In the genomic region with DNA sequence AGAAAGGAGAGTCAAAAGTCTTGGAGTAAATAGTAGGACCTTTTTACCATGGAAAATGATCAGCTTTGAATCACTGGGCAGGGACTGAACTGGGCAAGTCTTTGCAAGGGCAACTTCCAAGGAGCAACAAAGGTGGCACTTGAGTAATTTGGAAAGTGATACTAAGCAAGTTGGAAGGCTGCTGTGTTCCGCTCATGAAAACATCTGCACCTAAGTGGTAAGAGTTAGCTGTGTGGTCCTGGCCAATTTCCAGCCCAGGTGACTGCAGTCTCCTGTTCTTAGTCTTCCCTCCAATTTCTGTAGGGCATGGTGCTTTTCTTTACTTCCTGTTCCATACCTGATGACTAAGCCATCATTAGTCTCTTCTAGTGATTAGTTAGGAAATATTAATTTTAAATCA, we compare ENCODE assay signal across 24 cellular contexts. TPM values are rescaled to one million over a fixed set of nuclear protein-coding genes. Genes with fewer than 3 reads are reported as not detected.
A peak's percentile ranks its signal among the peaks of the same experiment; 100 is the strongest.
DNase-seq lines count a peak whose midpoint lies in the region; ATAC-seq, FAIRE-seq and TF ChIP-seq lines count a peak whose summit lies in the region.
"Had no signal": no experiment of that assay in that cellular context is flagged by ENCODE, and none has a peak within 500 bp of the region (broad histone marks: within the 10 kb centered on the region; RNA-seq: fewer than 3 reads in every experiment).

No MANE protein-coding gene starts in this region.

- DNase-seq in activated CD8-positive, alpha-beta memory T cell treated with anti-CD3 and anti-CD28 coated beads, Interleukin-2, amount 10 ng/mL, durations not matched to agents 7 days and 5 days: no peak
- no peak for DNase-seq in activated CD8-positive, alpha-beta memory T cell treated with anti-CD3 and anti-CD28 coated beads for 24 hours
- DNase-seq in GM12878 (ENCODE audit: low read depth, low spot score) (peak; percentile 40), foreskin fibroblast (no peak)
- DNase-seq: activated CD4-positive, alpha-beta T cell treated with anti-CD3 and anti-CD28 coated beads, Interleukin-2, amount 10 ng/mL, durations not matched to agents 24 days and 14 days; activated naive CD8-positive, alpha-beta T cell treated with anti-CD3 and anti-CD28 coated beads for 36 hours; CD4-positive, alpha-beta T cell; colonic mucosa; endodermal cell; H7; hippocampal formation; lower lobe of right lung; NCI-H1436 treated with DMSO at 0.1 percent for 48 hours; NCI-H226; nucleus accumbens; retina; stimulated activated CD4-positive, alpha-beta T cell treated with anti-CD3 and anti-CD28 coated beads, Interleukin-12 subunit alpha, Interleukin-12 subunit beta, amount 100 ng/mL, for 4 hours had no signal

- no peaks in the 10 kb centered on the region for H3K79me2 ChIP-seq in GM12878 (ENCODE audit: control insufficient read depth, insufficient read depth, low read length)

- H3K4me3 Mint-ChIP-seq in activated CD8-positive, alpha-beta memory T cell treated with anti-CD3 and anti-CD28 coated beads, Interleukin-2, amount 10 ng/mL, durations not matched to agents 7 days and 5 days: no peak overlapping the region
- H3K4me3 Mint-ChIP-seq: activated CD4-positive, alpha-beta T cell treated with anti-CD3 and anti-CD28 coated beads, Interleukin-2, amount 10 ng/mL, durations not matched to agents 24 days and 14 days; activated naive CD8-positive, alpha-beta T cell treated with anti-CD3 and anti-CD28 coated beads for 36 hours; brain; CD4-positive, alpha-beta T cell; endodermal cell had no signal

- 0% methylated on average over 1 of the region's 1 CpG for WGBS in GM12878 (ENCODE audit: insufficient coverage, insufficient replicate concordance, low lambda C conversion rate, missing lambda C conversion rate)
- no CpG with 5 or more reads among the region's 1 CpG for WGBS in gastroesophageal sphincter (ENCODE audit: low coverage in 1 of 2), 2 donors

- peaks cover 6% of the 10 kb centered on the region for H3K27me3 Mint-ChIP-seq in activated CD8-positive, alpha-beta memory T cell treated with anti-CD3 and anti-CD28 coated beads, Interleukin-2, amount 10 ng/mL, durations not matched to agents 7 days and 5 days
- H3K27me3 Mint-ChIP-seq: activated naive CD8-positive, alpha-beta T cell treated with anti-CD3 and anti-CD28 coated beads for 36 hours had no signal

- H2AFZ ChIP-seq in GM12878 (ENCODE audit: control insufficient read depth, low read depth, low read length): no peak overlapping the region

- no peak for TF ChIP-seq RAD21 in GM12878 (IDR thresholded peaks at IDR 0.05; ENCODE audit: insufficient read depth, low read depth, low read length)

- SMC1A ChIA-PET in GM12878 (lab: Charles Lee; ENCODE audit: uncharacterized antibody, unreplicated experiment): interaction anchor here (0.9 to 9.1 kb wide), 4 partner anchors 9 to 295 kb away, joined by 3 to 121 read pairs (median 6); no protein-coding TSS in a partner anchor

- H3K36me3 Mint-ChIP-seq in activated CD8-positive, alpha-beta memory T cell treated with anti-CD3 and anti-CD28 coated beads, Interleukin-2, amount 10 ng/mL, durations not matched to agents 7 days and 5 days: peaks cover under 1% of the 10 kb centered on the region

- H3K4me3 ChIP-seq in GM12878: no peak overlapping the region
- H3K4me3 ChIP-seq in subcutaneous abdominal adipose tissue (ENCODE audit: low read depth in 1 of 5, low read length in 5 of 5): no peak overlapping the region
- no peak overlapping the region for H3K4me3 ChIP-seq in gastroesophageal sphincter
- H3K4me3 ChIP-seq in foreskin fibroblast (ENCODE audit: low read depth in 1 of 2, low read length in 2 of 2): no peak overlapping the region
- H3K4me3 ChIP-seq: colonic mucosa, lower lobe of right lung, thoracic aorta had no signal

- CTCF ChIA-PET in activated CD8-positive, alpha-beta memory T cell treated with anti-CD3 and anti-CD28 coated beads, Interleukin-2, amount 10 ng/mL, durations not matched to agents 7 days and 5 days (lab: Charles Lee): interaction anchor here (1.2 to 2.2 kb wide), 5 partner anchors 10 to 298 kb away, joined by 3 to 27 read pairs (median 5); no protein-coding TSS in a partner anchor
- CTCF ChIA-PET in GM12878 (lab: Yijun Ruan, JAX): interaction anchor here (0.6 to 5.8 kb wide), 12 partner anchors 10 to 295 kb away, joined by 3 to 88 read pairs (median 5); no protein-coding TSS in a partner anchor

- H3K27me3 ChIP-seq in GM12878 (replicated peaks in 1 of 2; ENCODE audit: control insufficient read depth in 2 of 2, insufficient read depth in 2 of 2, low read length in 1 of 2): no peaks in the 10 kb centered on the region
- no peaks in the 10 kb centered on the region for H3K27me3 ChIP-seq in subcutaneous abdominal adipose tissue (ENCODE audit: control insufficient read depth in 5 of 5, insufficient read depth in 4 of 5, low read length in 5 of 5)
- no peaks in the 10 kb centered on the region for H3K27me3 ChIP-seq in gastroesophageal sphincter
- H3K27me3 ChIP-seq: colonic mucosa had no signal

- no peak overlapping the region for H3K9ac ChIP-seq in GM12878 (ENCODE audit: control insufficient read depth, insufficient read depth, low read length)
- H3K9ac ChIP-seq in subcutaneous abdominal adipose tissue (ENCODE audit: low read length in 5 of 5): no peak overlapping the region

- TF ChIP-seq EP300 in GM12878 (IDR thresholded peaks at IDR 0.05; ENCODE audit: borderline replicate concordance in 1 of 2, control insufficient read depth in 1 of 2, low read depth in 2 of 2, low read length in 2 of 2) (no peak), gastroesophageal sphincter (IDR thresholded peaks at IDR 0.05) (no peak)

- peaks cover under 1% of the 10 kb centered on the region for H3K9me3 Mint-ChIP-seq in activated CD8-positive, alpha-beta memory T cell treated with anti-CD3 and anti-CD28 coated beads, Interleukin-2, amount 10 ng/mL, durations not matched to agents 7 days and 5 days (ENCODE audit: low read depth)
- H3K9me3 Mint-ChIP-seq: activated CD4-positive, alpha-beta T cell treated with anti-CD3 and anti-CD28 coated beads, Interleukin-2, amount 10 ng/mL, durations not matched to agents 24 days and 14 days had no signal

- POLR2A ChIA-PET in GM12878 (lab: Charles Lee): no interaction called here

- H3K36me3 ChIP-seq in GM12878 (ENCODE audit: control insufficient read depth in 2 of 2, insufficient read depth in 2 of 2, low read length in 1 of 2) (no peaks in the 10 kb centered on the region), subcutaneous abdominal adipose tissue (ENCODE audit: control insufficient read depth in 5 of 5, insufficient read depth in 5 of 5, low read length in 5 of 5) (no peaks in the 10 kb centered on the region), gastroesophageal sphincter (no peaks in the 10 kb centered on the region)
- H3K36me3 ChIP-seq: colonic mucosa, lower lobe of right lung, thoracic aorta had no signal

- peak; percentile 16 for ATAC-seq in activated CD8-positive, alpha-beta memory T cell treated with anti-CD3 and anti-CD28 coated beads, Interleukin-2, amount 10 ng/mL, durations not matched to agents 7 days and 5 days
- peak; percentile 48 for ATAC-seq in GM21786 (IDR thresholded peaks at IDR 0.05; ENCODE audit: unreplicated experiment)
- ATAC-seq in GM12878: peak; percentile 47
- no peak for ATAC-seq in gastroesophageal sphincter
- no peak for ATAC-seq in GM18870 (IDR thresholded peaks at IDR 0.05; ENCODE audit: unreplicated experiment)

- FAIRE-seq in GM12878 (lab: Jason Lieb, UNC): peak; percentile 7
- FAIRE-seq: islet of Langerhans had no signal

- intact Hi-C loops in GM12878 (cut with micrococcal nuclease; ENCODE audit: unreplicated experiment): no loop called here

- H3K4me2 ChIP-seq in GM12878 (ENCODE audit: control insufficient read depth, insufficient read depth): peak overlapping the region; percentile 32; the same call in 1 of the 2 replicates

- RAD21 ChIA-PET in GM12878 (lab: Charles Lee; ENCODE audit: unreplicated experiment): interaction anchor here (0.6 to 5.6 kb wide), 3 partner anchors 62 to 295 kb away, joined by 3 to 50 read pairs (median 3); no protein-coding TSS in a partner anchor

- TF ChIP-seq POLR2A in GM12878 (IDR thresholded peaks at IDR 0.05; ENCODE audit: low read depth, low read length): no peak
- TF ChIP-seq POLR2A in gastroesophageal sphincter (IDR thresholded peaks at IDR 0.05): no peak

- no peaks in the 10 kb centered on the region for H4K20me1 ChIP-seq in GM12878 (ENCODE audit: control insufficient read depth, insufficient read depth)

- H3K27ac ChIP-seq in GM12878 (ENCODE audit: control insufficient read depth, insufficient read depth) (no peak overlapping the region), subcutaneous abdominal adipose tissue (ENCODE audit: low read depth, low read length) (peak overlapping the region; percentile 37), gastroesophageal sphincter (no peak overlapping the region)
- H3K27ac ChIP-seq: colonic mucosa, lower lobe of right lung, thoracic aorta had no signal

- H3K4me1 ChIP-seq in GM12878 (ENCODE audit: control insufficient read depth, insufficient read depth, low read length) (peaks cover 23% of the 10 kb centered on the region), subcutaneous abdominal adipose tissue (ENCODE audit: control insufficient read depth in 5 of 5, insufficient read depth in 5 of 5, low read length in 5 of 5) (peaks cover 0 to 28% (median 16%) of the 10 kb centered on the region in 5 donors), gastroesophageal sphincter (peaks cover 0 to 6% (median 0%) of the 10 kb centered on the region in 3 donors)
- H3K4me1 ChIP-seq: colonic mucosa, lower lobe of right lung had no signal

- no TSS peak for BruUV-seq in GM12878 (replicated peaks; lab: Mats Ljungman, UMichigan)

- in situ Hi-C loops in GM12878 (cut with MboI): loop anchor here (5.0 to 10.0 kb wide), 2 partner anchors 140 to 293 kb away; no protein-coding TSS in a partner anchor

- peaks cover 13% of the 10 kb centered on the region for H3K4me1 Mint-ChIP-seq in activated CD8-positive, alpha-beta memory T cell treated with anti-CD3 and anti-CD28 coated beads, Interleukin-2, amount 10 ng/mL, durations not matched to agents 7 days and 5 days
- H3K4me1 Mint-ChIP-seq: activated CD4-positive, alpha-beta T cell treated with anti-CD3 and anti-CD28 coated beads, Interleukin-2, amount 10 ng/mL, durations not matched to agents 24 days and 14 days had no signal

- H3K27ac Mint-ChIP-seq in activated CD8-positive, alpha-beta memory T cell treated with anti-CD3 and anti-CD28 coated beads, Interleukin-2, amount 10 ng/mL, durations not matched to agents 7 days and 5 days: no peak overlapping the region
- H3K27ac Mint-ChIP-seq: activated CD4-positive, alpha-beta T cell treated with anti-CD3 and anti-CD28 coated beads, Interleukin-2, amount 10 ng/mL, durations not matched to agents 24 days and 14 days; activated naive CD8-positive, alpha-beta T cell treated with anti-CD3 and anti-CD28 coated beads for 36 hours; brain; CD4-positive, alpha-beta T cell; endodermal cell had no signal

- H3K9me3 ChIP-seq in GM12878 (replicated peaks; ENCODE audit: control insufficient read depth, insufficient read depth, low read length): no peaks in the 10 kb centered on the region
- H3K9me3 ChIP-seq in subcutaneous abdominal adipose tissue (ENCODE audit: control insufficient read depth in 5 of 5, low read length in 5 of 5): peaks cover 0 to 4% (median 2%) of the 10 kb centered on the region in 5 donors
- H3K9me3 ChIP-seq in gastroesophageal sphincter: no peaks in the 10 kb centered on the region
- H3K9me3 ChIP-seq: colonic mucosa, lower lobe of right lung, thoracic aorta had no signal

- TF ChIP-seq CTCF in GM12878 (IDR thresholded peaks at IDR 0.05 in 2 of 3, conservative IDR thresholded peaks at IDR 0.05 in 1 of 3; ENCODE audit: control insufficient read depth in 2 of 3, extremely low read depth in 1 of 3, insufficient read depth in 1 of 3, low read depth in 3 of 3, low read length in 3 of 3) (no peak), gastroesophageal sphincter (IDR thresholded peaks at IDR 0.05) (no peak), foreskin fibroblast (IDR thresholded peaks at IDR 0.05; ENCODE audit: low read depth, low read length) (no peak)

RNA-seq across cellular contexts. Expression of gene PRDM2, which starts 35.5 kb away (rescaled TPM):
- 10 to 100 TPM; 55.0 to 58.5 TPM for total RNA-seq in activated CD8-positive, alpha-beta memory T cell treated with anti-CD3 and anti-CD28 coated beads, Interleukin-2, amount 10 ng/mL, durations not matched to agents 7 days and 5 days
- total RNA-seq in GM12878 (2013; cell fraction: nucleolus; rRNA removed): 168 and 185 TPM in 2 replicates
- total RNA-seq in GM12878 (2014; rRNA removed): 13.1 and 14.2 TPM in 2 replicates
- 21.7 and 24.3 TPM in 2 replicates for total RNA-seq in GM12878 (2014; rRNA removed; fragmentation: Illumina TruSeq; extraction: Trizol)
- 45.1 and 56.5 TPM in 2 replicates for total RNA-seq in GM12878 (2021)
- 22.8 TPM for polyA plus RNA-seq in GM12878 (2011; ENCODE audit: low read depth)
- polyA plus RNA-seq in GM12878 (2011; rRNA removed): 26.1 and 26.3 TPM in 2 replicates
- polyA plus RNA-seq in GM12878 (2011; cell fraction: cytosol; rRNA removed): 15.5 and 17.1 TPM in 2 replicates
- 30.2 and 33.6 TPM in 2 replicates for polyA plus RNA-seq in GM12878 (2011; cell fraction: nucleus; rRNA removed)
- 29.8 and 30.5 TPM in 2 replicates for polyA plus RNA-seq in GM12878 (2012)
- 36.1 and 40.1 TPM in 2 replicates for polyA plus RNA-seq in GM12878 (2014; fragmentation: Illumina TruSeq; extraction: Trizol)
- 1 to 10 TPM; 8.4 to 8.6 TPM for polyA plus RNA-seq in GM12878 (2014; fragmentation: Nextera tagmentation; extraction: Ambion mirVana)
- polyA plus RNA-seq in GM12878 (2014; rRNA removed): 25.8 and 30.8 TPM in 2 replicates
- 10 to 100 TPM; 19.0 to 25.2 TPM for polyA plus RNA-seq in GM12878 (2016; fragmentation: Nextera tagmentation; extraction: Ambion mirVana)
- 30.3 and 31.2 TPM in 2 replicates for polyA minus RNA-seq in GM12878 (2011; rRNA and poly(A)+ RNA removed)
- 18.5 and 19.5 TPM in 2 replicates for polyA minus RNA-seq in GM12878 (2011; cell fraction: cytosol; rRNA and poly(A)+ RNA removed)
- 22.7 and 56.5 TPM in 2 replicates for polyA minus RNA-seq in GM12878 (2011; cell fraction: nucleus; rRNA and poly(A)+ RNA removed)
- 10 to 100 TPM; 23.7 to 55.6 (median 43.0) TPM for total RNA-seq in gastroesophageal sphincter

Comparison
In these comparisons a context has a peak if more than half of its experiments do, and no peak if none do; other contexts are left out.
1. ATAC-seq: peak in activated CD8-positive, alpha-beta memory T cell treated with anti-CD3 and anti-CD28 coated beads, Interleukin-2, amount 10 ng/mL, durations not matched to agents 7 days and 5 days (single experiment), GM21786 (single experiment) and GM12878 (single experiment); none in gastroesophageal sphincter (single experiment) and GM18870 (single experiment).